Comparison of ENCODE assay signal across 8 cellular contexts in genomic region chr5:67315082-67315801, GRCh38.
DNase-seq lines count a peak whose midpoint lies in the region; ATAC-seq, FAIRE-seq and TF ChIP-seq lines count a peak whose summit lies in the region.

No MANE protein-coding gene starts in this region.

- TF ChIP-seq POLR2A in GM12892 (IDR thresholded peaks at IDR 0.05; ENCODE audit: low read depth, low read length) (no peak), GM18505 (IDR thresholded peaks at IDR 0.05; ENCODE audit: borderline replicate concordance, extremely low read depth, insufficient read depth, insufficient read length) (no peak)

- H3K27me3 ChIP-seq in adipocyte (replicated peaks; ENCODE audit: control insufficient read depth, insufficient read depth, low read length), result no peaks in the 10 kb centered on the region

- no peaks in the 10 kb centered on the region for H3K36me3 ChIP-seq in adipocyte (ENCODE audit: control insufficient read depth, insufficient read depth, low read length, severe bottlenecking)

- H3K4me1 ChIP-seq in adipocyte (ENCODE audit: control insufficient read depth, insufficient read depth, low read length), result peaks cover 8% of the 10 kb centered on the region

- peaks cover 4% of the 10 kb centered on the region for H3K9me3 ChIP-seq in adipocyte (ENCODE audit: control insufficient read depth, low read length)

- no peak for ATAC-seq in GM18505 (IDR thresholded peaks at IDR 0.05; ENCODE audit: unreplicated experiment)

- peak overlapping the region; percentile 42 for H3K4me3 ChIP-seq in adipocyte (ENCODE audit: low read length)

- FAIRE-seq in GM12892 (lab: Jason Lieb, UNC), result no peak

- H3K9ac ChIP-seq in adipocyte (ENCODE audit: low read length), result no peak overlapping the region

- DNase-seq in Daoy (ENCODE audit: low read depth) (peak; percentile 89), adipocyte (ENCODE audit: low read depth) (peak; percentile 73), globus pallidus (ENCODE audit: low spot score) (peak; percentile 99), pons (ENCODE audit: low spot score) (peak; percentile 100), SKM-1 (lab: John Stamatoyannopoulos, UW; ENCODE audit: unreplicated experiment) (no peak), GM12892 (ENCODE audit: insufficient read length) (no peak), cortex of kidney (lab: John Stamatoyannopoulos, UW) (no peak)

Comparison
In these comparisons a context has a peak if more than half of its experiments do, and no peak if none do; other contexts are left out.
1. DNase-seq: peak in Daoy (single experiment), adipocyte (single experiment), globus pallidus (single experiment) and pons (single experiment); none in SKM-1 (single experiment), GM12892 (single experiment) and cortex of kidney (single experiment).